In the genomic region with DNA sequence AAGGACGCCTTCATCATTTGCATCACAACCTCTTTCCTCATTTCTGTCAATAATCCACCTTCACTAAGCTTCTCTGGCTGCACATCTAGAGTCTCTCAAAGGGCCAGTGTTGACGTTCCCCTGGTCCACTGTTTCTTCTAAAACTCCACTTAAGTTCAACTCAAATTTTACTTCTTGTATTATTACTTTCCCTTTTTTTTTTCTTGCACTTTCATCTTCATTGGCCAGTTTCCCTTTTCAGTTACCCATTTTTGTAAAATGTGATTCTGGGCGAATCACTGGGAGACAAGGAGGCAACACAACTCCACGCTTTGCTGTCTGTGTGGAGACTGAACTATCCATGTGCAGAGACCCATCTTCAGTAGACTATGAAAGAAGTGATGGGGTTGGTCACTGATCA, we compare ENCODE assay signal across 1 cellular context.
TF ChIP-seq lines count a peak whose summit lies in the region.

No MANE protein-coding gene starts in this region.

TF ChIP-seq in IMR-90, 13 proteins besides CTCF, POLR2A, EP300 and RAD21 (continued from another document):
- TF ChIP-seq FOS (IDR thresholded peaks at IDR 0.05; ENCODE audit: low read depth, low read length) (no peak), CEBPB (IDR thresholded peaks at IDR 0.05; ENCODE audit: low read depth, low read length) (no peak), SMC3 (IDR thresholded peaks at IDR 0.05; ENCODE audit: low read depth, low read length) (no peak), RCOR1 (IDR thresholded peaks at IDR 0.05; ENCODE audit: insufficient replicate concordance, low read length) (no peak)
- TF ChIP-seq, protein P1, sequence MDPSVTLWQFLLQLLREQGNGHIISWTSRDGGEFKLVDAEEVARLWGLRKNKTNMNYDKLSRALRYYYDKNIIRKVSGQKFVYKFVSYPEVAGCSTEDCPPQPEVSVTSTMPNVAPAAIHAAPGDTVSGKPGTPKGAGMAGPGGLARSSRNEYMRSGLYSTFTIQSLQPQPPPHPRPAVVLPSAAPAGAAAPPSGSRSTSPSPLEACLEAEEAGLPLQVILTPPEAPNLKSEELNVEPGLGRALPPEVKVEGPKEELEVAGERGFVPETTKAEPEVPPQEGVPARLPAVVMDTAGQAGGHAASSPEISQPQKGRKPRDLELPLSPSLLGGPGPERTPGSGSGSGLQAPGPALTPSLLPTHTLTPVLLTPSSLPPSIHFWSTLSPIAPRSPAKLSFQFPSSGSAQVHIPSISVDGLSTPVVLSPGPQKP (IDR thresholded peaks at IDR 0.05; ENCODE audit: borderline replicate concordance, low read depth, low read length): no peak
